24 cellular contexts compared by ENCODE assay signal in the genomic region with DNA sequence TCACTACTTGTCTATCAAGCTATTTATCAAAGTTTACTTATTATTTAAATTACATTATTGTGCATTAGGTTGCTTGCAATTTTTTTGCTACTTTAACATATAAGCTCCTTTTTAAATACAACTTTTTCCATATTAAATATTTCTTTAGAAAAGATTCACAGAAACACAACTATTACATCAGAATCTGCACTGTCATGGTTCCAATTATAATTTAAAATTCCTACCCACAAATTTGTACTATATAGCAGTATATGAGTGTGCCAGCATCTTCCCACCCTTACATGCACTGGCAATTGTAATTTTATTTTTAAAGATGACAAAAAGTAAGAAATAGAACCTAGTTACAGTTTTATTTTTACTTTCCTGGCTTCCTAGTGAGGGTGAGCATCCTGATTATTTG.
"Had no signal": no experiment of that assay in that cellular context is flagged by ENCODE, and none has a peak within 500 bp of the region (broad histone marks: within the 10 kb centered on the region; RNA-seq: fewer than 3 reads in every experiment).

No MANE protein-coding gene starts in this region.

- H3K27ac ChIP-seq: heart right ventricle, hepatocyte, left ventricle myocardium inferior, pancreas, prostate gland, skin epidermis, spleen, transverse colon, upper lobe of right lung had no signal

- H3K4me1 Mint-ChIP-seq: nephron, neural crest cell had no signal

- H3K9me3 Mint-ChIP-seq: memory B cell had no signal

- ATAC-seq: heart right ventricle; naive thymus-derived CD8-positive, alpha-beta T cell; pancreas; right cardiac atrium; sciatic nerve; stimulated activated effector memory CD8-positive, alpha-beta T cell treated with anti-CD3 and anti-CD28 coated beads, Interleukin-12 subunit alpha, Interleukin-12 subunit beta, amount 100 ng/mL, for 72 hours; upper lobe of right lung had no signal

- H3K27me3 Mint-ChIP-seq: memory B cell; naive thymus-derived CD8-positive, alpha-beta T cell; stimulated activated naive CD8-positive, alpha-beta T cell treated with anti-CD3 and anti-CD28 coated beads, Interleukin-15, Interleukin-2, amounts not matched to agents 100 ng/mL and 50 ng/mL, for 24 hours had no signal

- H3K4me3 Mint-ChIP-seq: memory B cell; naive thymus-derived CD8-positive, alpha-beta T cell; nephron; neural crest cell; stimulated activated effector memory CD8-positive, alpha-beta T cell treated with anti-CD3 and anti-CD28 coated beads, Interleukin-12 subunit alpha, Interleukin-12 subunit beta, amount 100 ng/mL, for 72 hours; stimulated activated naive CD8-positive, alpha-beta T cell treated with anti-CD3 and anti-CD28 coated beads, Interleukin-15, Interleukin-2, amounts not matched to agents 100 ng/mL and 50 ng/mL, for 24 hours had no signal

- H3K27ac Mint-ChIP-seq: nephron; stimulated activated naive CD8-positive, alpha-beta T cell treated with anti-CD3 and anti-CD28 coated beads, Interleukin-15, Interleukin-2, amounts not matched to agents 100 ng/mL and 50 ng/mL, for 24 hours had no signal

- DNase-seq: heart right ventricle; islet precursor cell; left ventricle myocardium inferior; midbrain; naive thymus-derived CD8-positive, alpha-beta T cell; nucleus accumbens; pancreas; posterior cingulate gyrus; retina; right cardiac atrium; spleen; stimulated activated CD4-positive, alpha-beta T cell treated with anti-CD3 and anti-CD28 coated beads, Interleukin-4, amount 100 ng/mL, for 24 hours; stimulated activated naive CD4-positive, alpha-beta T cell; transverse colon; upper lobe of right lung had no signal
